ENCODE assay signal across 1 cellular context in genomic region chr12:57656408-57656807, GRCh38.
TF ChIP-seq lines count a peak whose summit lies in the region.

No MANE protein-coding gene starts in this region.

TF ChIP-seq in K562, 482 proteins besides CTCF, POLR2A, EP300 and RAD21:
- TF ChIP-seq NFYB (IDR thresholded peaks at IDR 0.05; ENCODE audit: extremely low read depth, insufficient read length) (peak; percentile 68), ZNF316 (IDR thresholded peaks at IDR 0.05) (peak; percentile 29; the same call in 1 of the 2 replicates)
